ENCODE assay signal across 8 cellular contexts in genomic region chr7:139034855-139035587, GRCh38. TPM values are rescaled to one million over a fixed set of nuclear protein-coding genes. Genes with fewer than 3 reads are reported as not detected.
DNase-seq lines count a peak whose midpoint lies in the region; ATAC-seq and TF ChIP-seq lines count a peak whose summit lies in the region.

No MANE protein-coding gene starts in this region.

- H3K36me3 ChIP-seq in NT2/D1 (ENCODE audit: insufficient read depth, insufficient read length, low read length): peaks cover 37% of the 10 kb centered on the region
- peaks cover 4% of the 10 kb centered on the region in 2 donors for H3K36me3 ChIP-seq in ascending aorta
- no peaks in the 10 kb centered on the region for H3K36me3 ChIP-seq in iPS-15b (ENCODE audit: control insufficient read depth, insufficient read depth, low read length)

- ATAC-seq in GM18502 (IDR thresholded peaks at IDR 0.05; ENCODE audit: poor library complexity, unreplicated experiment): peak; percentile 48
- peak; percentile 27 for ATAC-seq in HG02973 (IDR thresholded peaks at IDR 0.05; ENCODE audit: unreplicated experiment)

- DNase-seq in NT2/D1 (ENCODE audit: low read depth, low spot score): no peak
- no peak for DNase-seq in ascending aorta (ENCODE audit: low spot score in 2 of 2)
- DNase-seq in stimulated activated CD4-positive, alpha-beta T cell treated with anti-CD3 and anti-CD28 coated beads, Interleukin-15, amount 100 ng/mL, for 24 hours: peak; percentile 67
- no peak for DNase-seq in pons (ENCODE audit: low spot score)

- H3K27me3 ChIP-seq in NT2/D1 (ENCODE audit: insufficient read depth, insufficient read length) (no peaks in the 10 kb centered on the region), ascending aorta (no peaks in the 10 kb centered on the region), iPS-15b (ENCODE audit: control insufficient read depth, insufficient read depth, low read length) (peaks cover 9% of the 10 kb centered on the region)

- peak overlapping the region; percentile 70 for H3K27ac ChIP-seq in 22Rv1
- H3K27ac ChIP-seq in ascending aorta: peak overlapping the region; percentile 50 to 58

- H3K9me3 ChIP-seq in NT2/D1 (ENCODE audit: insufficient read depth, low read length) (no peaks in the 10 kb centered on the region), ascending aorta (no peaks in the 10 kb centered on the region), iPS-15b (ENCODE audit: control insufficient read depth, insufficient read depth, low read length) (no peaks in the 10 kb centered on the region)

- TF ChIP-seq CTCF in 22Rv1 (IDR thresholded peaks at IDR 0.05): no peak
- no peak for TF ChIP-seq CTCF in ascending aorta (IDR thresholded peaks at IDR 0.05)

- H3K4me1 ChIP-seq in NT2/D1 (ENCODE audit: insufficient read depth, insufficient read length) (no peaks in the 10 kb centered on the region), ascending aorta (peaks cover 0 to 9% of the 10 kb centered on the region in 2 donors), iPS-15b (ENCODE audit: control insufficient read depth, insufficient read depth, low read length) (peaks cover 7% of the 10 kb centered on the region)

- H3K4me3 ChIP-seq in NT2/D1 (ENCODE audit: insufficient read length, low read depth): peak overlapping the region; percentile 85
- peak overlapping the region; percentile 63 to 94 for H3K4me3 ChIP-seq in ascending aorta
- H3K4me3 ChIP-seq in iPS-15b (ENCODE audit: low read depth, low read length): peak overlapping the region; percentile 61

- intact Hi-C loops in ascending aorta (cut with DNase I): no loop called here

- peak overlapping the region; percentile 92 for H3K9ac ChIP-seq in NT2/D1 (ENCODE audit: insufficient read length, low read depth)
- H3K9ac ChIP-seq in iPS-15b (ENCODE audit: low read depth, low read length): peak overlapping the region; percentile 60

RNA-seq across cellular contexts. Expression of gene ZC3HAV1L, which starts 0.8 kb away (rescaled TPM):
- 29.1 TPM for total RNA-seq in ascending aorta

RNA-seq across cellular contexts. Expression of gene KIAA1549, which starts 53.8 kb away (rescaled TPM):
- 0.11 TPM for total RNA-seq in ascending aorta
